Comparison of ENCODE assay signal across 19 cellular contexts in the genomic region with DNA sequence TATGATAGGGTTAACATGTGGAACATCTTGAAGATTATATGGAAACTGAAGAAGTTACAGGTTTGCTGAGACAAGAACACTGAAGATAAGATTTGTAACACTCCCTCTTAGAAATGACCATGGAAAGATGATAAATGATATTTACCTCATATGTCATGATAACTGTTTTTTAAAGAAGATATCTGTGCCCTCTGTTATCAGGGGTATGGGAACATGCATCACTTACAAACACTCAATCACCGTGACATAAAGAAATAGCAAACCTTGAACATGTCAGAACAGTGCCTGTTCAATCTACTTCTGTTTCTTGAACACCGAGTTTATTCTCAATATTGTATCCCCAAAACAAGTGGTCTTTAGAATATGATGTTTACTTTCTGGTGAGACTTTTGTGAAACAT.
DNase-seq lines count a peak whose midpoint lies in the region; ATAC-seq and TF ChIP-seq lines count a peak whose summit lies in the region.
"Had no signal": no experiment of that assay in that cellular context is flagged by ENCODE, and none has a peak within 500 bp of the region (broad histone marks: within the 10 kb centered on the region; RNA-seq: fewer than 3 reads in every experiment).

No MANE protein-coding gene starts in this region.

- intact Hi-C loops in testis (cut with DNase I; ENCODE audit: low total_unique reads), result no loop called here

- no peaks in the 10 kb centered on the region for H3K36me3 ChIP-seq in testis (ENCODE audit: low read depth, missing control alignments)
- H3K36me3 ChIP-seq: BLaER1 treated with 17β-estradiol and CSF1 and Interleukin-3, amounts not matched to agents 10 nM and 100 nM had no signal

- H3K9me3 ChIP-seq in testis, result no peaks in the 10 kb centered on the region
- H3K9me3 ChIP-seq: BLaER1 treated with 17β-estradiol and CSF1 and Interleukin-3, amounts not matched to agents 10 nM and 100 nM had no signal

- CTCF ChIA-PET in HEK293T (lab: Yijun Ruan, JAX), result no interaction called here

- H3K36me3 Mint-ChIP-seq in mesothelial cell of epicardium, result no peaks in the 10 kb centered on the region
- H3K36me3 Mint-ChIP-seq: CD8-positive, alpha-beta T cell; IgD-negative memory B cell had no signal

- TF ChIP-seq POLR2A in testis (IDR thresholded peaks at IDR 0.05), result no peak

- peak overlapping the region; percentile 9 for H3K27ac Mint-ChIP-seq in mesothelial cell of epicardium
- H3K27ac Mint-ChIP-seq: B cell; CD8-positive, alpha-beta T cell; H9; IgD-negative memory B cell had no signal

- peak overlapping the region; percentile 28 to 53 for H3K27ac ChIP-seq in testis
- H3K27ac ChIP-seq: BLaER1 treated with 17β-estradiol and CSF1 and Interleukin-3, amounts not matched to agents 10 nM and 100 nM had no signal

- H3K27me3 ChIP-seq in testis, result no peaks in the 10 kb centered on the region
- H3K27me3 ChIP-seq: BLaER1 treated with 17β-estradiol and CSF1 and Interleukin-3, amounts not matched to agents 10 nM and 100 nM had no signal

- no peak overlapping the region for H3K4me3 Mint-ChIP-seq in mesothelial cell of epicardium
- H3K4me3 Mint-ChIP-seq: B cell; CD8-positive, alpha-beta T cell; H9; IgD-negative memory B cell had no signal

- H3K9me3 Mint-ChIP-seq in mesothelial cell of epicardium, result no peaks in the 10 kb centered on the region
- H3K9me3 Mint-ChIP-seq: H9 had no signal

- no peak overlapping the region for H3K4me3 ChIP-seq in testis
- H3K4me3 ChIP-seq: BLaER1 treated with 17β-estradiol and CSF1 and Interleukin-3, amounts not matched to agents 10 nM and 100 nM; GM12878 had no signal

- WGBS in testis, 2 donors, result 57 to 79% methylated on average over 2 of the region's 2 CpGs

- no peaks in the 10 kb centered on the region for H3K27me3 Mint-ChIP-seq in mesothelial cell of epicardium (ENCODE audit: low read depth)
- H3K27me3 Mint-ChIP-seq: B cell, IgD-negative memory B cell had no signal

- DNase-seq in HEK293T (ENCODE audit: extremely low spot score), result no peak
- DNase-seq in OCI-M1 (lab: John Stamatoyannopoulos, UW), result peak; percentile 48
- no peak for DNase-seq in mesothelial cell of epicardium (ENCODE audit: low spot score in 2 of 2, unreplicated experiment in 2 of 2)
- DNase-seq in testis, result no peak
- DNase-seq in ureter (ENCODE audit: low spot score), result no peak
- DNase-seq: Calu3; CD8-positive, alpha-beta T cell; DMS 273 treated with DMSO at 0.1 percent for 48 hours; DMS53; DND-41; EL; H9 had no signal

- H3K4me1 Mint-ChIP-seq in mesothelial cell of epicardium, result peaks cover 29% of the 10 kb centered on the region
- H3K4me1 Mint-ChIP-seq: B cell had no signal

- peaks cover 26% of the 10 kb centered on the region for H3K4me1 ChIP-seq in testis

- TF ChIP-seq CTCF in mesothelial cell of epicardium (IDR thresholded peaks at IDR 0.05; ENCODE audit: unreplicated experiment) (no peak), testis (IDR thresholded peaks at IDR 0.05) (no peak)

- POLR2A ChIA-PET in HEK293T (lab: Yijun Ruan, JAX), result no interaction called here

- no peak for ATAC-seq in SK-N-SH treated with all-trans-retinoic acid at 6 μM for 48 hours
- no peak for ATAC-seq in HG03045 (IDR thresholded peaks at IDR 0.05; ENCODE audit: unreplicated experiment)
- ATAC-seq: CD8-positive, alpha-beta T cell; HepG2 had no signal

TF ChIP-seq in HEK293T, 16 proteins besides CTCF, POLR2A, EP300 and RAD21:
- TF ChIP-seq FOXK2 (IDR thresholded peaks at IDR 0.05) (no peak), PKNOX1 (IDR thresholded peaks at IDR 0.05) (peak; percentile 52; the same call in 1 of the 2 replicates)

TF ChIP-seq in SK-N-SH treated with all-trans-retinoic acid at 6 μM for 48 hours, 23 proteins besides CTCF, POLR2A, EP300 and RAD21:
- no peak for TF ChIP-seq ZNF70 (CRISPR knock-in tag; IDR thresholded peaks at IDR 0.05)
- TF ChIP-seq PATZ1 (CRISPR knock-in tag; IDR thresholded peaks at IDR 0.05; ENCODE audit: borderline replicate concordance), result no peak
- TF ChIP-seq SNAI2 (CRISPR knock-in tag; IDR thresholded peaks at IDR 0.05), result no peak
- no peak for TF ChIP-seq BACH2 (CRISPR knock-in tag; IDR thresholded peaks at IDR 0.05; ENCODE audit: borderline replicate concordance)
- TF ChIP-seq ZC3H10 (CRISPR knock-in tag; IDR thresholded peaks at IDR 0.05), result no peak
- TF ChIP-seq ZNF8 (CRISPR knock-in tag; IDR thresholded peaks at IDR 0.05), result no peak
- no peak for TF ChIP-seq RARB (CRISPR knock-in tag; IDR thresholded peaks at IDR 0.05)
- no peak for TF ChIP-seq GLIS3 (CRISPR knock-in tag; IDR thresholded peaks at IDR 0.05)
- no peak for TF ChIP-seq ARNTL (CRISPR knock-in tag; IDR thresholded peaks at IDR 0.05; ENCODE audit: borderline replicate concordance, low read depth)
